In the genomic region with DNA sequence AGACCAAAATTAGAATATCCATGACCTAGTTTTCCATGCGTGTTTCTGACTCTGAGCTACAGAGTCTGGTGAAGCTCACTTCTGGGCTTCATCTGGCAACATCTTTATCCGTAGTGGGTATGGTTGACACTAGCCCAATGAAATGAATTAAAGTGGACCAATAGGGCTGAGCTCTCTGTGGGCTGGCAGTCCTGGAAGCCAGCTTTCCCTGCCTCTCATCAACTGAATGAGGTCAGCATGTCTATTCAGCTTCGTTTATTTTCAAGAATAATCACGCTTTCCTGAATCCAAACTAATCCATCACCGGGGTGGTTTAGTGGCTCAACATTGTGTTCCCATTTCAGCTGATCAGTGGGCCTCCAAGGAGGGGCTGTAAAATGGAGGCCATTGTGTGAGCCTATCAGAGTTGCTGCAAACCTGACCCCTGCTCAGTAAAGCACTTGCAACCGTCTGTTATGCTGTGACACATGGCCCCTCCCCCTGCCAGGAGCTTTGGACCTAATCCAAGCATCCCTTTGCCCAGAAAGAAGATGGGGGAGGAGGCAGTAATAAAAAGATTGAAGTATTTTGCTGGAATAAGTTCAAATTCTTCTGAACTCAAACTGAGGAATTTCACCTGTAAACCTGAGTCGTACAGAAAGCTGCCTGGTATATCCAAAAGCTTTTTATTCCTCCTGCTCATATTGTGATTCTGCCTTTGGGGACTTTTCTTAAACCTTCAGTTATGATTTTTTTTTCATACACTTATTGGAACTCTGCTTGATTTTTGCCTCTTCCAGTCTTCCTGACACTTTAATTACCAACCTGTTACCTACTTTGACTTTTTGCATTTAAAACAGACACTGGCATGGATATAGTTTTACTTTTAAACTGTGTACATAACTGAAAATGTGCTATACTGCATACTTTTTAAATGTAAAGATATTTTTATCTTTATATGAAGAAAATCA, we compare ENCODE assay signal across 12 cellular contexts. TPM values are rescaled to one million over a fixed set of nuclear protein-coding genes. Genes with fewer than 3 reads are reported as not detected.
DNase-seq lines count a peak whose midpoint lies in the region; ATAC-seq and TF ChIP-seq lines count a peak whose summit lies in the region.
"Had no signal": no experiment of that assay in that cellular context is flagged by ENCODE, and none has a peak within 500 bp of the region (broad histone marks: within the 10 kb centered on the region; RNA-seq: fewer than 3 reads in every experiment).

No MANE protein-coding gene starts in this region.

- peaks cover 0 to 14% (median 0%) of the 10 kb centered on the region in 4 donors for H3K4me1 ChIP-seq in stomach

- peak; percentile 7 for DNase-seq in DMS153 (lab: John Stamatoyannopoulos, UW)
- DNase-seq in DMS153 treated with DMSO at 0.1 percent for 48 hours (lab: John Stamatoyannopoulos, UW; ENCODE audit: unreplicated experiment), result no peak
- no peak for DNase-seq in SK-N-MC (ENCODE audit: low read depth, low spot score)
- DNase-seq in left cardiac atrium, result peak; percentile 34
- DNase-seq in stomach, result no peak
- DNase-seq in epidermal melanocyte (ENCODE audit: insufficient read length, low spot score), result no peak
- no peak for DNase-seq in NCI-H146 treated with DMSO at 0.1 percent for 48 hours (lab: John Stamatoyannopoulos, UW; ENCODE audit: unreplicated experiment)
- no peak for DNase-seq in NOMO-1 treated with DMSO at 0.1 percent for 48 hours (lab: John Stamatoyannopoulos, UW; ENCODE audit: unreplicated experiment)
- DNase-seq: 8988T, NCI-H2029, upper lobe of left lung had no signal

- no peak for TF ChIP-seq POLR2A in stomach (IDR thresholded peaks at IDR 0.05)

- H3K36me3 ChIP-seq in SK-N-MC (ENCODE audit: insufficient read depth, low read length), result peaks cover 58% of the 10 kb centered on the region
- peaks cover 0 to 8% (median 6%) of the 10 kb centered on the region in 4 donors for H3K36me3 ChIP-seq in stomach

- H3K27ac ChIP-seq in SK-N-MC (peak overlapping the region; percentile 65), stomach (peak overlapping the region in 4 of 5 donors; percentile 25 to 85 (median 62))

- no peaks in the 10 kb centered on the region for H3K27me3 ChIP-seq in stomach
- H3K27me3 ChIP-seq: upper lobe of left lung had no signal

- intact Hi-C loops in left cardiac atrium (cut with DNase I) (no loop called here), stomach (cut with DNase I; ENCODE audit: low total_unique reads) (no loop called here)

- WGBS in stomach, 5 donors, result 52 to 68% (median 63%) methylated on average over 7 of the region's 7 CpGs

- TF ChIP-seq CTCF in stomach (IDR thresholded peaks at IDR 0.05), result no peak

- peak; percentile 51 for TF ChIP-seq EP300 in stomach (IDR thresholded peaks at IDR 0.05)

- H3K9me3 ChIP-seq in SK-N-MC (ENCODE audit: low read depth, low read length) (no peaks in the 10 kb centered on the region), stomach (no peaks in the 10 kb centered on the region)
- H3K9me3 ChIP-seq: upper lobe of left lung had no signal

- ATAC-seq in left cardiac atrium, result peak; percentile 59 to 85
- ATAC-seq: activated naive CD4-positive, alpha-beta T cell treated with anti-CD3 and anti-CD28 coated beads, Interleukin-2, amount 50 U/mL, for 72 hours had no signal

- H3K4me3 ChIP-seq in SK-N-MC (no peak overlapping the region), stomach (no peak overlapping the region)
- H3K4me3 ChIP-seq: upper lobe of left lung had no signal

- no peak overlapping the region for H3K9ac ChIP-seq in SK-N-MC (ENCODE audit: insufficient read length)

RNA-seq across cellular contexts. Expression of a gene that starts 35.5 kb away (rescaled TPM):
- 100 to 1,000 TPM; 423 to 465 TPM for total RNA-seq in left cardiac atrium
- 100 to 1,000 TPM in 4 of 5 donors, 10 to 100 TPM in 1; 49.2 to 719 (median 267) TPM for total RNA-seq in stomach
- polyA plus RNA-seq in stomach, result 10 to 100 TPM; 18.5 to 73.2 (median 33.5) TPM
- total RNA-seq: activated naive CD4-positive, alpha-beta T cell treated with anti-CD3 and anti-CD28 coated beads, Interleukin-2, amount 50 U/mL, for 72 hours had no signal

Comparison
In these comparisons a context has a peak if more than half of its experiments do, and no peak if none do; other contexts are left out.
1. DNase-seq: peak in DMS153 (single experiment) and left cardiac atrium (single experiment); none in DMS153 treated with DMSO at 0.1 percent for 48 hours (single experiment), SK-N-MC (single experiment), stomach (single experiment), epidermal melanocyte (single experiment), NCI-H146 treated with DMSO at 0.1 percent for 48 hours (single experiment) and NOMO-1 treated with DMSO at 0.1 percent for 48 hours (single experiment).